ENCODE assay signal across 27 cellular contexts in the genomic region with DNA sequence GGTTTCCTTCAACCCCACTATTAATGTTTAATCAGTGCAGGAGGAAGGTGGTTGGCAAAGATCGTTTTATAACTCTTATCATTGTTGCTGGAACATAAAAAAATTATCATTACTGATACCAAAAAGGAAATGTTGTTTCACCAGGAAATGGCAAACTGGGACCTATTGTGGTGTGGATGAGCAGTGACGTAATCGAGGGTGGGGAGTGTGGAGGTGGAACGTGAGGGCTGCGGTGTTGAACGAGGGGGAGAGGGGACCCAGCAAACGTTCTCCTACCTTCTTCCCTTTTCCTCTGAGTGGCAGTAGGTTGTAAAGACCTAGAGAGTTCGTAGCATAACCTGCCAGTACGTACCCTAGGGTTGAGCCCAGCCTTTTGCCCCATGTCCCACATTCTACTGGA.
"Had no signal": no experiment of that assay in that cellular context is flagged by ENCODE, and none has a peak within 500 bp of the region (broad histone marks: within the 10 kb centered on the region; RNA-seq: fewer than 3 reads in every experiment).

No MANE protein-coding gene starts in this region.

- ATAC-seq: activated T-cell treated with anti-CD3 and anti-CD28 coated beads, Interleukin-2, amount 50 U/mL, for 72 hours; effector memory CD8-positive, alpha-beta T cell; gastroesophageal sphincter; left cardiac atrium; left ventricle myocardium superior; naive thymus-derived CD4-positive, alpha-beta T cell; psoas muscle; stimulated activated naive CD8-positive, alpha-beta T cell treated with anti-CD3 and anti-CD28 coated beads, Interleukin-15, Interleukin-2, amounts not matched to agents 100 U/mL and 50 U/mL, for 24 hours had no signal

- H3K4me3 Mint-ChIP-seq: activated naive CD8-positive, alpha-beta T cell; activated T-cell treated with anti-CD3 and anti-CD28 coated beads, Interleukin-2, amount 50 U/mL, for 72 hours; effector memory CD8-positive, alpha-beta T cell; naive thymus-derived CD4-positive, alpha-beta T cell; T-helper 2 cell treated with Interferon-gamma antibody and Interleukin-4, amounts not matched to agents 5 μg/mL and 100 μg/mL, for 36 hours had no signal

- H3K9me3 Mint-ChIP-seq: effector memory CD8-positive, alpha-beta T cell; T-helper 2 cell treated with Interferon-gamma antibody and Interleukin-4, amounts not matched to agents 5 μg/mL and 100 μg/mL, for 36 hours had no signal

- FAIRE-seq: keratinocyte, urothelium cell line had no signal

- H3K4me1 ChIP-seq: colonic mucosa, gastroesophageal sphincter, parathyroid adenoma, psoas muscle, spleen, testis had no signal

- H2AFZ ChIP-seq: parathyroid adenoma had no signal

- H3K9ac ChIP-seq: parathyroid adenoma had no signal

- H3K79me2 ChIP-seq: parathyroid adenoma had no signal

- H3K27ac ChIP-seq: colonic mucosa, gastroesophageal sphincter, parathyroid adenoma, psoas muscle, spleen, testis had no signal

- H3K36me3 Mint-ChIP-seq: activated naive CD8-positive, alpha-beta T cell; naive thymus-derived CD4-positive, alpha-beta T cell had no signal

- H3K9me3 ChIP-seq: colonic mucosa, gastroesophageal sphincter, psoas muscle, spleen, testis had no signal

- H3K27ac Mint-ChIP-seq: activated naive CD8-positive, alpha-beta T cell; activated T-cell treated with anti-CD3 and anti-CD28 coated beads, Interleukin-2, amount 50 U/mL, for 72 hours; effector memory CD8-positive, alpha-beta T cell; naive thymus-derived CD4-positive, alpha-beta T cell; T-helper 2 cell treated with Interferon-gamma antibody and Interleukin-4, amounts not matched to agents 5 μg/mL and 100 μg/mL, for 36 hours had no signal

- H3K4me3 ChIP-seq: colonic mucosa, gastroesophageal sphincter, psoas muscle, spleen, testis had no signal

- DNase-seq: activated CD4-positive, alpha-beta T cell treated with anti-CD3 and anti-CD28 coated beads for 4 hours; activated CD4-positive, alpha-beta T cell treated with anti-CD3 and anti-CD28 coated beads, Interleukin-2, amount 50 U/mL, for 4 hours; activated naive CD4-positive, alpha-beta T cell treated with Interleukin-2 at 50 U/mL for 16 hours; activated T-cell treated with anti-CD3 and anti-CD28 coated beads for 4 hours; activated T-cell treated with anti-CD3 and anti-CD28 coated beads, Interleukin-2, amount 50 U/mL, for 72 hours; anterior cingulate cortex; cerebellar nuclear complex; colonic mucosa; effector memory CD8-positive, alpha-beta T cell; erythroblast; hippocampal formation; left cardiac atrium; left ventricle myocardium superior; midbrain; naive thymus-derived CD4-positive, alpha-beta T cell; nucleus accumbens; psoas muscle; spleen; stimulated activated CD4-positive, alpha-beta T cell treated with anti-CD3 and anti-CD28 coated beads, Interleukin-2, amount 100 ng/mL, for 48 hours; stimulated activated naive CD8-positive, alpha-beta T cell treated with anti-CD3 and anti-CD28 coated beads, Interleukin-15, Interleukin-2, amounts not matched to agents 100 U/mL and 50 U/mL, for 24 hours; testis had no signal

- H3K27me3 ChIP-seq: colonic mucosa, gastroesophageal sphincter, spleen, testis had no signal

- H3K36me3 ChIP-seq: colonic mucosa, gastroesophageal sphincter, spleen had no signal
